In genomic region chr16:3190949-3191353, GRCh38 we compare ENCODE assay signal across 1 cellular context.
TF ChIP-seq lines count a peak whose summit lies in the region.

No MANE protein-coding gene starts in this region.

TF ChIP-seq in IMR-90, 13 proteins besides CTCF, POLR2A, EP300 and RAD21 (continued from another document):
- TF ChIP-seq, protein P1, sequence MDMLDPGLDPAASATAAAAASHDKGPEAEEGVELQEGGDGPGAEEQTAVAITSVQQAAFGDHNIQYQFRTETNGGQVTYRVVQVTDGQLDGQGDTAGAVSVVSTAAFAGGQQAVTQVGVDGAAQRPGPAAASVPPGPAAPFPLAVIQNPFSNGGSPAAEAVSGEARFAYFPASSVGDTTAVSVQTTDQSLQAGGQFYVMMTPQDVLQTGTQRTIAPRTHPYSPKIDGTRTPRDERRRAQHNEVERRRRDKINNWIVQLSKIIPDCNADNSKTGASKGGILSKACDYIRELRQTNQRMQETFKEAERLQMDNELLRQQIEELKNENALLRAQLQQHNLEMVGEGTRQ (IDR thresholded peaks at IDR 0.05; ENCODE audit: low read depth, low read length): no peak
- TF ChIP-seq, protein P2, sequence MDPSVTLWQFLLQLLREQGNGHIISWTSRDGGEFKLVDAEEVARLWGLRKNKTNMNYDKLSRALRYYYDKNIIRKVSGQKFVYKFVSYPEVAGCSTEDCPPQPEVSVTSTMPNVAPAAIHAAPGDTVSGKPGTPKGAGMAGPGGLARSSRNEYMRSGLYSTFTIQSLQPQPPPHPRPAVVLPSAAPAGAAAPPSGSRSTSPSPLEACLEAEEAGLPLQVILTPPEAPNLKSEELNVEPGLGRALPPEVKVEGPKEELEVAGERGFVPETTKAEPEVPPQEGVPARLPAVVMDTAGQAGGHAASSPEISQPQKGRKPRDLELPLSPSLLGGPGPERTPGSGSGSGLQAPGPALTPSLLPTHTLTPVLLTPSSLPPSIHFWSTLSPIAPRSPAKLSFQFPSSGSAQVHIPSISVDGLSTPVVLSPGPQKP (IDR thresholded peaks at IDR 0.05; ENCODE audit: borderline replicate concordance, low read depth, low read length): no peak
- TF ChIP-seq CHD1 (IDR thresholded peaks at IDR 0.05; ENCODE audit: low read depth, low read length): no peak
- no peak for TF ChIP-seq MXI1 (IDR thresholded peaks at IDR 0.05; ENCODE audit: borderline replicate concordance, low read depth, low read length)
- TF ChIP-seq MAZ (IDR thresholded peaks at IDR 0.05; ENCODE audit: borderline replicate concordance, low read depth, low read length): no peak
- no peak for TF ChIP-seq RCOR1 (IDR thresholded peaks at IDR 0.05; ENCODE audit: insufficient replicate concordance, low read length)
- no peak for TF ChIP-seq RFX5 (IDR thresholded peaks at IDR 0.05; ENCODE audit: low read depth, low read length)
- TF ChIP-seq FOS (IDR thresholded peaks at IDR 0.05; ENCODE audit: low read depth, low read length): no peak
- no peak for TF ChIP-seq SMC3 (IDR thresholded peaks at IDR 0.05; ENCODE audit: low read depth, low read length)
- no peak for TF ChIP-seq MAFK (IDR thresholded peaks at IDR 0.05; ENCODE audit: low read depth, low read length)
